Comparison of ENCODE assay signal across 9 cellular contexts in genomic region chr2:151698134-151698533, GRCh38. TPM values are rescaled to one million over a fixed set of nuclear protein-coding genes. Genes with fewer than 3 reads are reported as not detected.
DNase-seq lines count a peak whose midpoint lies in the region; ATAC-seq, FAIRE-seq and TF ChIP-seq lines count a peak whose summit lies in the region.
"Not testable (repeated sequence)": the region's sequence is repeated elsewhere in the genome, so short reads cannot be mapped to it uniquely, and the experiment has no call there.
"Had no signal": no experiment of that assay in that cellular context is flagged by ENCODE, and none has a peak within 500 bp of the region (broad histone marks: within the 10 kb centered on the region; RNA-seq: fewer than 3 reads in every experiment).

No MANE protein-coding gene starts in this region.

- not testable (repeated sequence) for H3K4me3 Mint-ChIP-seq in astrocyte (ENCODE audit: unreplicated experiment)

- H3K79me2 ChIP-seq in astrocyte (ENCODE audit: insufficient read depth, low read length); endothelial cell of umbilical vein (ENCODE audit: control insufficient read depth, insufficient read depth, low read length): not testable (repeated sequence)

- dilution Hi-C loops in endothelial cell of umbilical vein (cut with MboI; ENCODE audit: extremely low pct_ligation_motif_present, low sequenced_read_pairs), result not testable (repeated sequence)

- POLR2A ChIA-PET in endothelial cell of umbilical vein (lab: Charles Lee), result not testable (repeated sequence)

- not testable (repeated sequence) for H3K9me3 Mint-ChIP-seq in astrocyte (ENCODE audit: unreplicated experiment)

- intact Hi-C loops in endothelial cell of umbilical vein (cut with micrococcal nuclease); pancreas (cut with DNase I): not testable (repeated sequence)

- DNase-seq in GM18507 (ENCODE audit: extremely low spot score, insufficient read length, low read depth); astrocyte (ENCODE audit: low read depth); endothelial cell of umbilical vein (ENCODE audit: low read depth, low spot score); left lobe of liver (ENCODE audit: low spot score); pancreas; small intestine: not testable (repeated sequence)

- H3K9me1 ChIP-seq in endothelial cell of umbilical vein (replicated peaks; ENCODE audit: control insufficient read depth, extremely low read depth, insufficient read depth, low read length), result not testable (repeated sequence)

- H3K27ac Mint-ChIP-seq in astrocyte (ENCODE audit: unreplicated experiment), result not testable (repeated sequence)

- TF ChIP-seq CTCF in astrocyte (IDR thresholded peaks at IDR 0.05; ENCODE audit: insufficient read depth, low read depth, low read length); endothelial cell of umbilical vein (IDR thresholded peaks at IDR 0.05; ENCODE audit: extremely low read depth in 1 of 2, insufficient read depth in 1 of 2, low read depth in 1 of 2, low read length in 2 of 2); pancreas (IDR thresholded peaks at IDR 0.05): not testable (repeated sequence)

- not testable (repeated sequence) for H4K20me1 ChIP-seq in astrocyte (ENCODE audit: insufficient read depth, low read length); endothelial cell of umbilical vein (replicated peaks; ENCODE audit: control insufficient read depth, extremely low read depth, insufficient read depth, low read length)

- H3K36me3 ChIP-seq in astrocyte (ENCODE audit: insufficient read depth, low read length); endothelial cell of umbilical vein (ENCODE audit: control insufficient read depth in 2 of 2, extremely low read depth in 1 of 2, insufficient read depth in 2 of 2, low read length in 2 of 2); pancreas; small intestine (ENCODE audit: control insufficient read depth in 2 of 2, insufficient read depth in 2 of 2, low read length in 2 of 2): not testable (repeated sequence)

- not testable (repeated sequence) for H3K9ac ChIP-seq in astrocyte (ENCODE audit: low read length); endothelial cell of umbilical vein (replicated peaks; ENCODE audit: extremely low read depth, insufficient read depth, low read length)

- not testable (repeated sequence) for H3K4me3 ChIP-seq in astrocyte (ENCODE audit: insufficient read depth, low read depth, low read length); endothelial cell of umbilical vein (replicated peaks in 1 of 3; ENCODE audit: insufficient read depth in 1 of 3, low read depth in 1 of 3, low read length in 3 of 3); pancreas; small intestine (ENCODE audit: low read depth in 1 of 2, low read length in 2 of 2)

- not testable (repeated sequence) for H3K36me3 Mint-ChIP-seq in astrocyte (ENCODE audit: low read depth, unreplicated experiment)

- H2AFZ ChIP-seq in astrocyte (ENCODE audit: low read depth, low read length); endothelial cell of umbilical vein (ENCODE audit: low read depth, low read length): not testable (repeated sequence)

- CTCF ChIA-PET in endothelial cell of umbilical vein (lab: Charles Lee), result not testable (repeated sequence)

- H3K9me3 ChIP-seq in astrocyte (ENCODE audit: insufficient read depth, low read depth, low read length); endothelial cell of umbilical vein (replicated peaks; ENCODE audit: control insufficient read depth, insufficient read depth, low read length); pancreas; small intestine (ENCODE audit: control insufficient read depth, low read depth): not testable (repeated sequence)

- TF ChIP-seq POLR2A in endothelial cell of umbilical vein (IDR thresholded peaks at IDR 0.05; ENCODE audit: low read depth, low read length), result not testable (repeated sequence)

- not testable (repeated sequence) for H3K27ac ChIP-seq in astrocyte (ENCODE audit: low read depth, low read length); endothelial cell of umbilical vein (ENCODE audit: insufficient read depth, low read depth, low read length); pancreas; small intestine (ENCODE audit: low read depth in 1 of 2, low read length in 1 of 2)

- not testable (repeated sequence) for H3K4me2 ChIP-seq in astrocyte (ENCODE audit: low read length); endothelial cell of umbilical vein (ENCODE audit: insufficient read depth, low read length)

- H3K4me1 ChIP-seq in astrocyte (ENCODE audit: insufficient read depth, low read length); endothelial cell of umbilical vein (ENCODE audit: control insufficient read depth, extremely low read depth, insufficient read depth, low read length); pancreas; small intestine (ENCODE audit: control insufficient read depth in 2 of 2, insufficient read depth in 1 of 2, low read depth in 1 of 2, low read length in 1 of 2): not testable (repeated sequence)

- H3K27me3 Mint-ChIP-seq in astrocyte (ENCODE audit: low read depth, unreplicated experiment), result not testable (repeated sequence)

- FAIRE-seq in G401.6 (lab: Jason Lieb, UNC) (peak; percentile 88), GM18507 (lab: Jason Lieb, UNC) (peak; percentile 35), astrocyte (lab: Jason Lieb, UNC) (peak; percentile 71), colon (lab: Jason Lieb, UNC) (peak; percentile 86), endothelial cell of umbilical vein (lab: Jason Lieb, UNC) (peak; percentile 84), pancreas (lab: Jason Lieb, UNC) (peak; percentile 29), small intestine (lab: Jason Lieb, UNC) (peak; percentile 67)

- BruUV-seq in endothelial cell of umbilical vein (replicated peaks; lab: Mats Ljungman, UMichigan), result not testable (repeated sequence)

- H3K4me1 Mint-ChIP-seq in astrocyte (ENCODE audit: low read depth, unreplicated experiment), result not testable (repeated sequence)

- peak; percentile 26 for ATAC-seq in left lobe of liver
- ATAC-seq in pancreas, result not testable (repeated sequence)

- not testable (repeated sequence) for H3K27me3 ChIP-seq in astrocyte (ENCODE audit: insufficient read depth, low read length); endothelial cell of umbilical vein (ENCODE audit: control insufficient read depth in 2 of 2, insufficient read depth in 2 of 2, low read length in 2 of 2); pancreas; small intestine (ENCODE audit: control insufficient read depth in 2 of 2, insufficient read depth in 2 of 2, low read length in 2 of 2)

RNA-seq across cellular contexts. Expression of gene NEB, which starts 36.1 kb away (rescaled TPM):
- 0.82 and 0.94 TPM in 2 replicates for total RNA-seq in astrocyte
- 1.8 and 3.6 TPM in 2 replicates for total RNA-seq in endothelial cell of umbilical vein
- 0.84 and 0.94 TPM in 2 replicates for polyA plus RNA-seq in endothelial cell of umbilical vein
- 0.90 TPM in 2 replicates for polyA plus RNA-seq in endothelial cell of umbilical vein (2011; cell fraction: cytosol; rRNA removed)
- polyA plus RNA-seq in endothelial cell of umbilical vein (2011; cell fraction: nucleus; rRNA removed), result 5.4 and 5.6 TPM in 2 replicates
- 1.6 and 2.3 TPM in 2 replicates for polyA plus RNA-seq in endothelial cell of umbilical vein (2012)
- polyA minus RNA-seq in endothelial cell of umbilical vein, result 2.5 and 3.0 TPM in 2 replicates
- polyA minus RNA-seq in endothelial cell of umbilical vein (2011; cell fraction: cytosol; rRNA and poly(A)+ RNA removed), result not detected
- 7.2 and 7.5 TPM in 2 replicates for polyA minus RNA-seq in endothelial cell of umbilical vein (2011; cell fraction: nucleus; rRNA and poly(A)+ RNA removed)
- 0.91 TPM for total RNA-seq in left lobe of liver
- 1 to 10 TPM in 1 of 6 donors, under 1 TPM in 5; 0.58 to 1.5 (median 0.70) TPM for total RNA-seq in pancreas
- 1 to 10 TPM in 1 of 2 donors, under 1 TPM in 1; 0.99 to 2.5 TPM for polyA plus RNA-seq in pancreas
- polyA plus RNA-seq in small intestine, result 1 to 10 TPM in 2 of 3 donors, under 1 TPM in 1; 0.36 to 1.3 (median 1.1) TPM
- total RNA-seq: A172 had no signal
